Comparison of ENCODE assay signal across 1 cellular context in genomic region chr11:69650081-69650831, GRCh38.
TF ChIP-seq lines count a peak whose summit lies in the region.

No MANE protein-coding gene starts in this region.

TF ChIP-seq in SK-N-SH treated with all-trans-retinoic acid at 6 μM for 48 hours, 23 proteins besides CTCF, POLR2A, EP300 and RAD21 (continued from another document):
- TF ChIP-seq ARNTL (CRISPR knock-in tag; IDR thresholded peaks at IDR 0.05; ENCODE audit: borderline replicate concordance, low read depth) (no peak), TCF4 (CRISPR knock-in tag; IDR thresholded peaks at IDR 0.05; ENCODE audit: borderline replicate concordance) (0 out of 2 replicates have a peak, but pooled peaks have one; percentile 15)
- TF ChIP-seq, protein P1, sequence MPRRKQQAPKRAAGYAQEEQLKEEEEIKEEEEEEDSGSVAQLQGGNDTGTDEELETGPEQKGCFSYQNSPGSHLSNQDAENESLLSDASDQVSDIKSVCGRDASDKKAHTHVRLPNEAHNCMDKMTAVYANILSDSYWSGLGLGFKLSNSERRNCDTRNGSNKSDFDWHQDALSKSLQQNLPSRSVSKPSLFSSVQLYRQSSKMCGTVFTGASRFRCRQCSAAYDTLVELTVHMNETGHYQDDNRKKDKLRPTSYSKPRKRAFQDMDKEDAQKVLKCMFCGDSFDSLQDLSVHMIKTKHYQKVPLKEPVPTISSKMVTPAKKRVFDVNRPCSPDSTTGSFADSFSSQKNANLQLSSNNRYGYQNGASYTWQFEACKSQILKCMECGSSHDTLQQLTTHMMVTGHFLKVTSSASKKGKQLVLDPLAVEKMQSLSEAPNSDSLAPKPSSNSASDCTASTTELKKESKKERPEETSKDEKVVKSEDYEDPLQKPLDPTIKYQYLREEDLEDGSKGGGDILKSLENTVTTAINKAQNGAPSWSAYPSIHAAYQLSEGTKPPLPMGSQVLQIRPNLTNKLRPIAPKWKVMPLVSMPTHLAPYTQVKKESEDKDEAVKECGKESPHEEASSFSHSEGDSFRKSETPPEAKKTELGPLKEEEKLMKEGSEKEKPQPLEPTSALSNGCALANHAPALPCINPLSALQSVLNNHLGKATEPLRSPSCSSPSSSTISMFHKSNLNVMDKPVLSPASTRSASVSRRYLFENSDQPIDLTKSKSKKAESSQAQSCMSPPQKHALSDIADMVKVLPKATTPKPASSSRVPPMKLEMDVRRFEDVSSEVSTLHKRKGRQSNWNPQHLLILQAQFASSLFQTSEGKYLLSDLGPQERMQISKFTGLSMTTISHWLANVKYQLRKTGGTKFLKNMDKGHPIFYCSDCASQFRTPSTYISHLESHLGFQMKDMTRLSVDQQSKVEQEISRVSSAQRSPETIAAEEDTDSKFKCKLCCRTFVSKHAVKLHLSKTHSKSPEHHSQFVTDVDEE (CRISPR knock-in tag; IDR thresholded peaks at IDR 0.05), result 0 out of 2 replicates have a peak, but pooled peaks have one; percentile 14
